ENCODE assay signal across 17 cellular contexts in the genomic region with DNA sequence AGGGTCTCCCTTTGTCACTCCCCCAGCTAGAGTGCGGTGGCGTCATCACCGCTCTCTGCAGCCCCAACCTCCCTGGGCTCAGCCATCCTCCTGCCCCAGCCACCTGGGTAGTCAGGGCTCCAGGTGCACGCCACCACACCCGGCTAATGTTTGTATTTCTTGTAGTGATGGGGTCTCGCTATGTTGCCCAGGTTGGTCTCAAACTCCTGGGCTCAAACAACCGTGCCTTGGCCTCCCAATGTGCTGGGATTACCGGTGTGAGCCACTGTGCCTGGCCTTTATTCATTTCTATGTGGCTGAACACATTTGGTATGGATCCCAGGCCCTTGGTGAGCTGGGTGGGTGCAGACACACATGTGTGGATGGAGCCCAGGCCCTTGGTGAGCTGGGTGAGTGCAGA. TPM values are rescaled to one million over a fixed set of nuclear protein-coding genes. Genes with fewer than 3 reads are reported as not detected.
"Had no signal": no experiment of that assay in that cellular context is flagged by ENCODE, and none has a peak within 500 bp of the region (broad histone marks: within the 10 kb centered on the region; RNA-seq: fewer than 3 reads in every experiment).

No MANE protein-coding gene starts in this region.

- H3K27ac Mint-ChIP-seq: activated CD8-positive, alpha-beta memory T cell treated with anti-CD3 and anti-CD28 coated beads, Interleukin-2, amount 10 ng/mL, durations not matched to agents 7 days and 5 days; activated naive CD8-positive, alpha-beta T cell; immature natural killer cell; stimulated activated memory B cell treated with anti-CD40 and anti-IgM and Interleukin-4, amounts not matched to agents 10 μg/mL and 1 μg/mL and 100 μg/mL, for 72 hours; T-helper 1 cell treated with Interleukin-12 subunit alpha and Interleukin-12 subunit beta and Interleukin-4 antibody, amounts not matched to agents 30 μg/mL and 1 μg/mL, for 36 hours had no signal

- H3K4me3 Mint-ChIP-seq: activated CD8-positive, alpha-beta memory T cell treated with anti-CD3 and anti-CD28 coated beads, Interleukin-2, amount 10 ng/mL, durations not matched to agents 7 days and 5 days; activated naive CD8-positive, alpha-beta T cell; immature natural killer cell; naive thymus-derived CD8-positive, alpha-beta T cell; stimulated activated memory B cell treated with anti-CD40 and anti-IgM and Interleukin-4, amounts not matched to agents 10 μg/mL and 1 μg/mL and 100 μg/mL, for 72 hours; T-helper 1 cell treated with Interleukin-12 subunit alpha and Interleukin-12 subunit beta and Interleukin-4 antibody, amounts not matched to agents 30 μg/mL and 1 μg/mL, for 36 hours had no signal

- H3K4me3 ChIP-seq: mucosa of descending colon had no signal

- ATAC-seq: activated CD8-positive, alpha-beta memory T cell treated with anti-CD3 and anti-CD28 coated beads, Interleukin-2, amount 10 ng/mL, durations not matched to agents 7 days and 5 days; naive thymus-derived CD8-positive, alpha-beta T cell; stimulated activated memory B cell treated with anti-CD40 and anti-IgM and Interleukin-4, amounts not matched to agents 10 μg/mL and 1 μg/mL and 100 μg/mL, for 72 hours had no signal

- DNase-seq: activated CD4-positive, alpha-beta T cell treated with anti-CD3 and anti-CD28 coated beads for 1 hour; activated CD4-positive, alpha-beta T cell treated with anti-CD3 and anti-CD28 coated beads, Interleukin-2, amount 50 U/mL, for 4 hours; activated CD8-positive, alpha-beta memory T cell treated with anti-CD3 and anti-CD28 coated beads, Interleukin-2, amount 10 ng/mL, durations not matched to agents 7 days and 5 days; effector CD8-positive, alpha-beta T cell; immature natural killer cell; mesenchymal stem cell; mucosa of descending colon; naive thymus-derived CD8-positive, alpha-beta T cell; spleen; stimulated activated CD4-positive, alpha-beta T cell treated with anti-CD3 and anti-CD28 coated beads, Interleukin-4, amount 100 ng/mL, for 4 hours had no signal

- H3K9me3 Mint-ChIP-seq: immature natural killer cell; naive thymus-derived CD8-positive, alpha-beta T cell; stimulated activated memory B cell treated with anti-CD40 and anti-IgM and Interleukin-4, amounts not matched to agents 10 μg/mL and 1 μg/mL and 100 μg/mL, for 72 hours; T-helper 1 cell treated with Interleukin-12 subunit alpha and Interleukin-12 subunit beta and Interleukin-4 antibody, amounts not matched to agents 30 μg/mL and 1 μg/mL, for 36 hours had no signal

- H3K4me1 ChIP-seq: esophagus muscularis mucosa had no signal

- H3K36me3 ChIP-seq: brain microvascular endothelial cell, esophagus muscularis mucosa, heart right ventricle, spleen, WERI-Rb-1 had no signal

- H3K36me3 Mint-ChIP-seq: activated CD8-positive, alpha-beta memory T cell treated with anti-CD3 and anti-CD28 coated beads, Interleukin-2, amount 10 ng/mL, durations not matched to agents 7 days and 5 days; activated naive CD8-positive, alpha-beta T cell; immature natural killer cell; naive thymus-derived CD8-positive, alpha-beta T cell; stimulated activated memory B cell treated with anti-CD40 and anti-IgM and Interleukin-4, amounts not matched to agents 10 μg/mL and 1 μg/mL and 100 μg/mL, for 72 hours had no signal

- H3K27ac ChIP-seq: brain microvascular endothelial cell had no signal

- H3K27me3 Mint-ChIP-seq: activated CD8-positive, alpha-beta memory T cell treated with anti-CD3 and anti-CD28 coated beads, Interleukin-2, amount 10 ng/mL, durations not matched to agents 7 days and 5 days; activated naive CD8-positive, alpha-beta T cell; naive thymus-derived CD8-positive, alpha-beta T cell had no signal

- H3K9me3 ChIP-seq: esophagus muscularis mucosa, heart right ventricle, mucosa of descending colon, spleen had no signal

- H3K4me1 Mint-ChIP-seq: activated CD8-positive, alpha-beta memory T cell treated with anti-CD3 and anti-CD28 coated beads, Interleukin-2, amount 10 ng/mL, durations not matched to agents 7 days and 5 days; immature natural killer cell; stimulated activated memory B cell treated with anti-CD40 and anti-IgM and Interleukin-4, amounts not matched to agents 10 μg/mL and 1 μg/mL and 100 μg/mL, for 72 hours had no signal

RNA-seq across cellular contexts. Expression of a gene that starts 54.1 kb away (rescaled TPM):
- total RNA-seq: activated CD8-positive, alpha-beta memory T cell treated with anti-CD3 and anti-CD28 coated beads, Interleukin-2, amount 10 ng/mL, durations not matched to agents 7 days and 5 days; esophagus muscularis mucosa; mucosa of descending colon; naive thymus-derived CD8-positive, alpha-beta T cell; spleen had no signal
